ENCODE assay signal across 9 cellular contexts in genomic region chr20:36744243-36744642, GRCh38. TPM values are rescaled to one million over a fixed set of nuclear protein-coding genes. Genes with fewer than 3 reads are reported as not detected.
DNase-seq lines count a peak whose midpoint lies in the region.
"Had no signal": no experiment of that assay in that cellular context is flagged by ENCODE, and none has a peak within 500 bp of the region (broad histone marks: within the 10 kb centered on the region; RNA-seq: fewer than 3 reads in every experiment).

No MANE protein-coding gene starts in this region.

- peak overlapping the region; percentile 55 for H2AFZ ChIP-seq in ACC112 (ENCODE audit: low read length, unreplicated experiment)

- H3K27ac ChIP-seq in ACC112 (ENCODE audit: low read depth, low read length) (0 out of 2 replicates have a peak overlapping the region, but pooled peaks have one; percentile 12), mesodermal cell (ENCODE audit: low read depth, low read length, severe bottlenecking) (no peak overlapping the region)

- WGBS in mesodermal cell (ENCODE audit: insufficient coverage in 2 of 2), 2 experiments = 78 to 93% methylated on average over 3 of the region's 4 CpGs

- H3K36me3 ChIP-seq in ACC112 (ENCODE audit: insufficient read depth, low read length) = no peaks in the 10 kb centered on the region
- H3K36me3 ChIP-seq in H7 (replicated peaks; ENCODE audit: control insufficient read depth, insufficient read depth, low read length) = no peaks in the 10 kb centered on the region
- H3K36me3 ChIP-seq in mesodermal cell (ENCODE audit: control insufficient read depth, insufficient read depth, low read length) = no peaks in the 10 kb centered on the region

- no peaks in the 10 kb centered on the region for H3K9me3 ChIP-seq in mesodermal cell (ENCODE audit: control insufficient read depth, low read length)

- no peaks in the 10 kb centered on the region for H3K79me2 ChIP-seq in ACC112 (ENCODE audit: control insufficient read depth, insufficient read depth, low read length, unreplicated experiment)

- H3K4me1 ChIP-seq in ACC112 (ENCODE audit: control insufficient read depth, insufficient read depth, low read length, unreplicated experiment) (peaks cover 14% of the 10 kb centered on the region), mesodermal cell (ENCODE audit: control insufficient read depth, insufficient read depth, low read length, poor library complexity, severe bottlenecking) (peaks cover 16% of the 10 kb centered on the region)

- H3K27me3 ChIP-seq in ACC112 (ENCODE audit: insufficient read depth, low read length) (no peaks in the 10 kb centered on the region), H7 (ENCODE audit: control insufficient read depth, insufficient read depth, low read length) (no peaks in the 10 kb centered on the region)

- H3K4me3 ChIP-seq in ACC112 (ENCODE audit: low read depth, low read length) = peak overlapping the region; percentile 79
- H3K4me3 ChIP-seq in H7 (ENCODE audit: insufficient read depth, low read depth, low read length) = no peak overlapping the region
- peak overlapping the region; percentile 58 for H3K4me3 ChIP-seq in mesodermal cell (ENCODE audit: extremely low read depth, insufficient read depth, low read length, poor library complexity, severe bottlenecking)

- peak; percentile 36 for DNase-seq in H7
- peak; percentile 45 for DNase-seq in amniotic epithelial cell (ENCODE audit: low read depth)
- DNase-seq in stimulated activated CD4-positive, alpha-beta T cell treated with anti-CD3 and anti-CD28 coated beads, Interleukin-1b, Interleukin-23, amount 100 ng/mL, for 48 hours = no peak
- no peak for DNase-seq in NCI-H2196 treated with DMSO at 0.1 percent for 48 hours (lab: John Stamatoyannopoulos, UW; ENCODE audit: unreplicated experiment)
- DNase-seq in HuH-7.5 (ENCODE audit: low spot score) = no peak
- no peak for DNase-seq in occipital lobe (lab: John Stamatoyannopoulos, UW)
- DNase-seq: cortex of kidney had no signal

RNA-seq across cellular contexts. Expression of gene NDRG3, which starts 1.6 kb away (rescaled TPM):
- total RNA-seq in H7 (2014; rRNA removed; shearing (Covaris generic)) = 23.2 and 24.1 TPM in 2 replicates
- 24.9 TPM for polyA plus RNA-seq in mesodermal cell (2013, experiment 1 of 2)
- 22.8 TPM for polyA plus RNA-seq in mesodermal cell (2013, experiment 2 of 2)
- total RNA-seq in occipital lobe = 43.7 TPM

RNA-seq across cellular contexts. Expression of gene DSN1, which starts 29.3 kb away (rescaled TPM):
- 36.7 and 44.3 TPM in 2 replicates for total RNA-seq in H7 (2014; rRNA removed; shearing (Covaris generic))
- polyA plus RNA-seq in mesodermal cell (2013, experiment 1 of 2) = 19.1 TPM
- polyA plus RNA-seq in mesodermal cell (2013, experiment 2 of 2) = 18.1 TPM
- total RNA-seq in occipital lobe = 4.7 TPM

Comparison
In these comparisons a context has a peak if more than half of its experiments do, and no peak if none do; other contexts are left out.
1. DNase-seq: peak in H7 (single experiment) and amniotic epithelial cell (single experiment); none in stimulated activated CD4-positive, alpha-beta T cell treated with anti-CD3 and anti-CD28 coated beads, Interleukin-1b, Interleukin-23, amount 100 ng/mL, for 48 hours (single experiment), NCI-H2196 treated with DMSO at 0.1 percent for 48 hours (single experiment), HuH-7.5 (single experiment) and occipital lobe (single experiment).